11 cellular contexts compared by ENCODE assay signal in genomic region chr1:183194527-183195145, GRCh38. TPM values are rescaled to one million over a fixed set of nuclear protein-coding genes. Genes with fewer than 3 reads are reported as not detected.
DNase-seq lines count a peak whose midpoint lies in the region; ATAC-seq and TF ChIP-seq lines count a peak whose summit lies in the region.
"Had no signal": no experiment of that assay in that cellular context is flagged by ENCODE, and none has a peak within 500 bp of the region (broad histone marks: within the 10 kb centered on the region; RNA-seq: fewer than 3 reads in every experiment).

No MANE protein-coding gene starts in this region.

- H4K20me1 ChIP-seq in MM.1S (ENCODE audit: insufficient read depth, low read length) = no peaks in the 10 kb centered on the region

- H3F3A ChIP-seq in MM.1S (ENCODE audit: insufficient read depth, low read length) = peaks cover 19% of the 10 kb centered on the region

- TF ChIP-seq CTCF in MM.1S (IDR thresholded peaks at IDR 0.05; ENCODE audit: low read length) = no peak

- peak overlapping the region; percentile 28; the same call in 1 of the 2 replicates for H3K4me3 ChIP-seq in MM.1S (ENCODE audit: low read length)
- H3K4me3 ChIP-seq: psoas muscle had no signal

- H3K9me3 ChIP-seq in MM.1S (replicated peaks; ENCODE audit: insufficient read depth, low read length) = no peaks in the 10 kb centered on the region
- H3K9me3 ChIP-seq: psoas muscle had no signal

- no peaks in the 10 kb centered on the region for H3K79me2 ChIP-seq in MM.1S (ENCODE audit: low read length)

- no peak overlapping the region for H2AFZ ChIP-seq in MM.1S (ENCODE audit: low read length)

- H3K9me3 Mint-ChIP-seq in naive thymus-derived CD8-positive, alpha-beta T cell = no peaks in the 10 kb centered on the region

- peaks cover 18% of the 10 kb centered on the region for H3K4me1 ChIP-seq in MM.1S (ENCODE audit: low read length)
- H3K4me1 ChIP-seq: psoas muscle had no signal

- H3K4me3 Mint-ChIP-seq in naive thymus-derived CD8-positive, alpha-beta T cell = peak overlapping the region in 9 of 10 donors; percentile 8 to 85 (median 52)

- H3K36me3 Mint-ChIP-seq in naive thymus-derived CD8-positive, alpha-beta T cell = no peaks in the 10 kb centered on the region

- POLR2A ChIA-PET in naive thymus-derived CD8-positive, alpha-beta T cell (lab: Charles Lee) = no interaction called here

- H3K4me1 Mint-ChIP-seq in naive thymus-derived CD8-positive, alpha-beta T cell = peaks cover 16 to 23% (median 17%) of the 10 kb centered on the region in 4 donors

- H3K27me3 Mint-ChIP-seq in naive thymus-derived CD8-positive, alpha-beta T cell = peaks cover 6 to 33% (median 16%) of the 10 kb centered on the region in 5 donors

- no peaks in the 10 kb centered on the region for H3K36me3 ChIP-seq in MM.1S (replicated peaks; ENCODE audit: insufficient read depth, low read length)

- peak overlapping the region in 3 of 10 donors; percentile 6 to 53 (median 45) for H3K27ac Mint-ChIP-seq in naive thymus-derived CD8-positive, alpha-beta T cell

- peak overlapping the region; percentile 61 for H3K4me2 ChIP-seq in MM.1S (ENCODE audit: low read depth, low read length)

- intact Hi-C loops in head of caudate nucleus (cut with DNase I) = no loop called here

- H3K27ac ChIP-seq in MM.1S (ENCODE audit: low read length) = peak overlapping the region; percentile 58
- H3K27ac ChIP-seq: psoas muscle had no signal

- no peaks in the 10 kb centered on the region for H3K9me2 ChIP-seq in MM.1S (replicated peaks; ENCODE audit: insufficient read depth, low read length)

- no peak overlapping the region for H3K9ac ChIP-seq in MM.1S (ENCODE audit: low read length)

- ATAC-seq in GM19023 (IDR thresholded peaks at IDR 0.05; ENCODE audit: unreplicated experiment) = peak; percentile 94
- peak; percentile 96 for ATAC-seq in HG02610 (IDR thresholded peaks at IDR 0.05; ENCODE audit: unreplicated experiment)
- peak; percentile 80 to 96 for ATAC-seq in naive thymus-derived CD8-positive, alpha-beta T cell

- no peaks in the 10 kb centered on the region for H3K27me3 ChIP-seq in MM.1S (replicated peaks; ENCODE audit: insufficient read depth, low read length)

- peak; percentile 97 for DNase-seq in MM.1S
- DNase-seq in naive thymus-derived CD8-positive, alpha-beta T cell = peak in 5 of 10 donors; percentile 17 to 41 (median 35)
- no peak for DNase-seq in D341Med (ENCODE audit: low spot score)
- no peak for DNase-seq in NCI-H2029 treated with DMSO at 0.1 percent for 48 hours (lab: John Stamatoyannopoulos, UW)
- DNase-seq in iPS-NIHi7 (ENCODE audit: extremely low spot score) = no peak
- no peak for DNase-seq in head of caudate nucleus
- DNase-seq: caudate nucleus, NCI-H2107, psoas muscle had no signal

RNA-seq across cellular contexts. Expression of gene LAMC2, which starts 8.6 kb away (rescaled TPM):
- total RNA-seq in naive thymus-derived CD8-positive, alpha-beta T cell = not detected
- polyA plus RNA-seq in naive thymus-derived CD8-positive, alpha-beta T cell = not detected
